Comparison of ENCODE assay signal across 1 cellular context in genomic region chr11:75561426-75562047, GRCh38.
A peak's percentile ranks its signal among the peaks of the same experiment; 100 is the strongest.
TF ChIP-seq lines count a peak whose summit lies in the region.

No MANE protein-coding gene starts in this region.

TF ChIP-seq in GM23338, 12 proteins besides CTCF, POLR2A, EP300 and RAD21 (continued from another document):
- TF ChIP-seq REST (IDR thresholded peaks at IDR 0.05; ENCODE audit: unreplicated experiment) (no peak), EZH2phosphoT487 (IDR thresholded peaks at IDR 0.05; ENCODE audit: unreplicated experiment) (no peak), POLR2AphosphoS5 (IDR thresholded peaks at IDR 0.05; ENCODE audit: low read depth) (peak; percentile 8; the same call in 1 of the 2 replicates), CREB1 (CRISPR knock-in tag; IDR thresholded peaks at IDR 0.05; ENCODE audit: low read depth) (no peak)
TF ChIP-seq in GM23338: peak in this region for 1.
